Comparison of ENCODE assay signal across 9 cellular contexts in the genomic region with DNA sequence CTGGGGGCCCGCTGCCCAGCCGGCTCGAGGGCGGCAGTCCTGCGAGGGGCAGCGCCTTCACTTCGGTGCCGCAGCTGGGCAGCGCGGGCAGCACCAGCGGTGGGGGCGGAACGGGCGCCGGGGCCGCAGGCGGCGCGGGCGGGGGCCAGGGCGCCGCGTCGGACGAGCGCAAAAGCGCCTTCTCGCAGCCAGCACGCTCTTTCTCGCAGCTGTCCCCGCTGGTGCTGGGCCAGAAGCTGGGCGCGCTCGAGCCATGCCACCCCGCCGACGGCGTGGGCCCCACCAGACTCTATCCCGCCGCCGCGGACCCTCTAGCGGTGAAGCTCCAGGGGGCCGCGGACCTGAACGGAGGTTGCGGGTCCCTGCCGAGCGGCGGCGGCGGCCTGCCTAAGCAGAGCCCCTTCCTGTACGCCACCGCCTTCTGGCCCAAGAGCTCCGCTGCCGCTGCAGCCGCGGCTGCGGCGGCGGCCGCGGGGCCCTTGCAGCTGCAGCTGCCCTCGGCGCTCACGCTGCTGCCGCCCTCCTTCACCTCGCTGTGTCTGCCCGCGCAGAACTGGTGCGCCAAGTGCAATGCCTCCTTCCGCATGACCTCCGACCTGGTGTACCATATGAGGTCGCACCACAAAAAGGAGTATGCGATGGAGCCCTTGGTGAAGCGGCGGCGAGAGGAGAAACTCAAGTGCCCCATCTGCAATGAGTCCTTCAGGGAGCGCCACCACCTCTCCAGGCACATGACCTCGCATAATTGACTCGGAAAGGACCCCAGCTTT. TPM values are rescaled to one million over a fixed set of nuclear protein-coding genes. Genes with fewer than 3 reads are reported as not detected.
DNase-seq lines count a peak whose midpoint lies in the region; ATAC-seq, FAIRE-seq and TF ChIP-seq lines count a peak whose summit lies in the region.
"Had no signal": no experiment of that assay in that cellular context is flagged by ENCODE, and none has a peak within 500 bp of the region (broad histone marks: within the 10 kb centered on the region; RNA-seq: fewer than 3 reads in every experiment).

No MANE protein-coding gene starts in this region.

- TF ChIP-seq POLR2A in body of pancreas (IDR thresholded peaks at IDR 0.05): no peak

- H3K9me3 ChIP-seq in body of pancreas (no peaks in the 10 kb centered on the region), keratinocyte (ENCODE audit: control insufficient read depth, low read depth, low read length) (no peaks in the 10 kb centered on the region)

- intact Hi-C loops in body of pancreas (cut with DNase I): no loop called here

- DNase-seq in AG08395 (ENCODE audit: low spot score) (peak; percentile 34), T follicular helper cell (ENCODE audit: low read depth) (peak; percentile 25), body of pancreas (peak in 3 of 4 donors; percentile 34 to 52 (median 40)), keratinocyte (ENCODE audit: low read depth, low spot score) (no peak), DMS79 (lab: John Stamatoyannopoulos, UW) (no peak)

- peaks cover 0 to 6% of the 10 kb centered on the region in 2 donors for H3K27me3 ChIP-seq in body of pancreas
- peaks cover 10% of the 10 kb centered on the region for H3K27me3 ChIP-seq in keratinocyte (ENCODE audit: control insufficient read depth, extremely low read depth, insufficient read depth, low read length)

- no peak for FAIRE-seq in keratinocyte (lab: Jason Lieb, UNC)
- FAIRE-seq: islet of Langerhans had no signal

- peak overlapping the region; percentile 85 for H3K4me3 Mint-ChIP-seq in stimulated activated memory B cell treated with anti-CD40 and anti-IgM and Interleukin-4, amounts not matched to agents 10 μg/mL and 1 μg/mL and 100 μg/mL, for 72 hours

- dilution Hi-C loops in keratinocyte (cut with MboI; ENCODE audit: extremely low pct_ligation_motif_present, low sequenced_read_pairs): no loop called here

- H4K20me1 ChIP-seq in keratinocyte (ENCODE audit: control insufficient read depth, extremely low read depth, insufficient read depth, low read length): no peaks in the 10 kb centered on the region

- no peaks in the 10 kb centered on the region for H3K27me3 Mint-ChIP-seq in stimulated activated memory B cell treated with anti-CD40 and anti-IgM and Interleukin-4, amounts not matched to agents 10 μg/mL and 1 μg/mL and 100 μg/mL, for 72 hours

- TF ChIP-seq CTCF in body of pancreas (IDR thresholded peaks at IDR 0.05) (no peak), keratinocyte (optimal IDR thresholded peaks at IDR 0.05 in 1 of 3, IDR thresholded peaks at IDR 0.05 in 1 of 3, conservative IDR thresholded peaks at IDR 0.05 in 1 of 3; ENCODE audit: extremely low read depth in 1 of 3, insufficient read depth in 2 of 3, low read length in 3 of 3) (no peak)

- peak overlapping the region; percentile 20 for H2AFZ ChIP-seq in keratinocyte (ENCODE audit: control insufficient read depth, low read length)

- H3K79me2 ChIP-seq in keratinocyte (ENCODE audit: control insufficient read depth, insufficient read depth, low read length): no peaks in the 10 kb centered on the region

- H3K9me3 Mint-ChIP-seq in stimulated activated memory B cell treated with anti-CD40 and anti-IgM and Interleukin-4, amounts not matched to agents 10 μg/mL and 1 μg/mL and 100 μg/mL, for 72 hours: no peaks in the 10 kb centered on the region

- H3K4me2 ChIP-seq in keratinocyte (ENCODE audit: control insufficient read depth, extremely low read depth, insufficient read depth, low read depth, low read length): peak overlapping the region; percentile 79

- H3K9ac ChIP-seq in keratinocyte (ENCODE audit: control insufficient read depth, extremely low read depth, insufficient read depth, low read length): peak overlapping the region; percentile 60

- 3 to 21% methylated on average over 10 to 81 of the region's 81 CpGs for WGBS in body of pancreas, 2 donors

- peak overlapping the region; percentile 74 for H3K27ac Mint-ChIP-seq in stimulated activated memory B cell treated with anti-CD40 and anti-IgM and Interleukin-4, amounts not matched to agents 10 μg/mL and 1 μg/mL and 100 μg/mL, for 72 hours

- H3K4me1 Mint-ChIP-seq in stimulated activated memory B cell treated with anti-CD40 and anti-IgM and Interleukin-4, amounts not matched to agents 10 μg/mL and 1 μg/mL and 100 μg/mL, for 72 hours: peaks cover 16% of the 10 kb centered on the region

- peaks cover 6% of the 10 kb centered on the region for H3K36me3 Mint-ChIP-seq in stimulated activated memory B cell treated with anti-CD40 and anti-IgM and Interleukin-4, amounts not matched to agents 10 μg/mL and 1 μg/mL and 100 μg/mL, for 72 hours

- peaks cover 29% of the 10 kb centered on the region for H3K4me1 ChIP-seq in body of pancreas
- peaks cover 8% of the 10 kb centered on the region for H3K4me1 ChIP-seq in keratinocyte (ENCODE audit: control insufficient read depth, extremely low read depth, insufficient read depth, low read length)

- ATAC-seq in GM19025 (IDR thresholded peaks at IDR 0.05; ENCODE audit: low read depth, unreplicated experiment) (peak; percentile 50), HG03139 (IDR thresholded peaks at IDR 0.05; ENCODE audit: unreplicated experiment) (peak; percentile 44), body of pancreas (peak; percentile 56)
- ATAC-seq in stimulated activated memory B cell treated with anti-CD40 and anti-IgM and Interleukin-4, amounts not matched to agents 10 μg/mL and 1 μg/mL and 100 μg/mL, for 72 hours: peak; percentile 80

- H3K36me3 ChIP-seq in body of pancreas (replicated peaks in 1 of 2; ENCODE audit: insufficient read depth in 1 of 2, low read depth in 2 of 2) (no peaks in the 10 kb centered on the region), keratinocyte (ENCODE audit: control insufficient read depth in 2 of 2, extremely low read depth in 1 of 2, insufficient read depth in 2 of 2, low read length in 2 of 2) (no peaks in the 10 kb centered on the region)

- H3K9me1 ChIP-seq in keratinocyte (ENCODE audit: control insufficient read depth, extremely low read depth, insufficient read depth, low read length): no peaks in the 10 kb centered on the region

- H3K27ac ChIP-seq in body of pancreas (peak overlapping the region in 3 of 4 donors; percentile 59 to 75 (median 67)), keratinocyte (ENCODE audit: control insufficient read depth, insufficient read depth, low read length) (no peak overlapping the region)

- H3K4me3 ChIP-seq in body of pancreas (peak overlapping the region; percentile 1 to 26), keratinocyte (ENCODE audit: control insufficient read depth in 2 of 3, extremely low read depth in 1 of 3, insufficient read depth in 2 of 3, low read depth in 1 of 3, low read length in 3 of 3) (peak overlapping the region; percentile 23 to 54 (median 42))

RNA-seq across cellular contexts. Expression of a gene that starts 5.7 kb away (rescaled TPM):
- total RNA-seq in body of pancreas: 1 to 10 TPM; 2.6 to 5.9 TPM
- polyA plus RNA-seq in keratinocyte: 3.1 to 4.3 TPM (median 3.5 TPM) in 3 replicates
- not detected for polyA plus RNA-seq in keratinocyte (2011; ENCODE audit: low read depth)
- polyA plus RNA-seq in keratinocyte (2011; cell fraction: cytosol; rRNA removed): 1.9 and 2.0 TPM in 2 replicates
- polyA plus RNA-seq in keratinocyte (2011; cell fraction: nucleus; rRNA removed): 13.4 and 15.5 TPM in 2 replicates
- 0.37 and 5.1 TPM in 2 replicates for polyA plus RNA-seq in keratinocyte (2012; ENCODE audit: low replicate concordance)
- 0.49 to 3.8 TPM (median 1.6 TPM) in 3 replicates for polyA minus RNA-seq in keratinocyte
- polyA minus RNA-seq in keratinocyte (2011; cell fraction: cytosol; rRNA and poly(A)+ RNA removed): 2.7 TPM
- 2.2 and 3.8 TPM in 2 replicates for polyA minus RNA-seq in keratinocyte (2011; cell fraction: nucleus; rRNA and poly(A)+ RNA removed)

Comparison
In these comparisons a context has a peak if more than half of its experiments do, and no peak if none do; other contexts are left out.
1. DNase-seq: peak in AG08395 (single experiment), T follicular helper cell (single experiment) and body of pancreas (3 of 4); none in keratinocyte (single experiment) and DMS79 (single experiment).
2. Peak in every context shown above with its lines, with median percentiles within 50 percentile points of each other: ATAC-seq.